Comparison of ENCODE assay signal across 10 cellular contexts in the genomic region with DNA sequence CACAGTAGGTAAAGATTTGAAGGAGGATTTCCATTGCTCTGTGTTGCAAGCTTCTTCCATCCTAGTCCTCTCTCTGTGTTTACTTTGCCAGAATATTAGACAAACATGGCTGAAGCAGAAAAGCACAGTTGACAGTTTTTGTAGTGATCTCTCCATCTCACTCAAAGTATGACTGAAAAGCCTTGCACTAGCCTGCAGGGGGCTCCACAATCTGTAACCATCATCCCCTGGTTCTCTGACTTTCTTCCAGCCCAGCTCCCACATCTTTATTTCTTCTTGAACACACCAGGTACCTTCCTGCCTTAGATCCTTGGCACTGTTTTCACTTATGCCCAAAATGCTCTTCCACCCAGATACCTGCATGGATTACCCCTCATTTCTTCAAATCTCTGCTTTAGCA. TPM values are rescaled to one million over a fixed set of nuclear protein-coding genes. Genes with fewer than 3 reads are reported as not detected.
A peak's percentile ranks its signal among the peaks of the same experiment; 100 is the strongest.
DNase-seq lines count a peak whose midpoint lies in the region; ATAC-seq, FAIRE-seq and TF ChIP-seq lines count a peak whose summit lies in the region.
"Had no signal": no experiment of that assay in that cellular context is flagged by ENCODE, and none has a peak within 500 bp of the region (broad histone marks: within the 10 kb centered on the region; RNA-seq: fewer than 3 reads in every experiment).

No MANE protein-coding gene starts in this region.

- no peak for TF ChIP-seq POLR2A in GM12878 (IDR thresholded peaks at IDR 0.05; ENCODE audit: low read depth, low read length)

- in situ Hi-C loops in GM12878 (cut with MboI), result loop anchor here (10.0 kb wide), 1 partner anchor 453 kb away; no protein-coding TSS in a partner anchor

- no peak for DNase-seq in GM12878 (ENCODE audit: low read depth, low spot score)
- DNase-seq in neural progenitor cell (ENCODE audit: low spot score), result peak; percentile 51
- DNase-seq in colonic mucosa, result no peak
- no peak for DNase-seq in NCI-H446 (lab: John Stamatoyannopoulos, UW)
- no peak for DNase-seq in NCI-H524 treated with DMSO at 0.1 percent for 48 hours (lab: John Stamatoyannopoulos, UW)
- DNase-seq in T-helper 17 cell, result no peak
- DNase-seq: NCI-H1694 had no signal

- TF ChIP-seq CTCF in GM12878 (IDR thresholded peaks at IDR 0.05 in 2 of 3, conservative IDR thresholded peaks at IDR 0.05 in 1 of 3; ENCODE audit: control insufficient read depth in 2 of 3, extremely low read depth in 1 of 3, insufficient read depth in 1 of 3, low read depth in 3 of 3, low read length in 3 of 3) (peak; percentile 34 to 43 (median 42); a peak in 5 of 6 replicates), neural progenitor cell (IDR thresholded peaks at IDR 0.05) (peak; percentile 62), colonic mucosa (IDR thresholded peaks at IDR 0.05) (no peak)

- H4K20me1 ChIP-seq in GM12878 (ENCODE audit: control insufficient read depth, insufficient read depth) (no peaks in the 10 kb centered on the region), neural progenitor cell (ENCODE audit: low read depth) (no peaks in the 10 kb centered on the region)

- H3K36me3 Mint-ChIP-seq in neural progenitor cell, result no peaks in the 10 kb centered on the region
- H3K36me3 Mint-ChIP-seq in T-helper 17 cell (ENCODE audit: low read depth), result no peaks in the 10 kb centered on the region
- H3K36me3 Mint-ChIP-seq: brain had no signal

- H3K4me1 ChIP-seq in GM12878 (ENCODE audit: control insufficient read depth, insufficient read depth, low read length), result no peaks in the 10 kb centered on the region
- H3K4me1 ChIP-seq in neural progenitor cell, result peaks cover 9% of the 10 kb centered on the region
- no peaks in the 10 kb centered on the region for H3K4me1 ChIP-seq in colonic mucosa

- BruUV-seq in GM12878 (replicated peaks; lab: Mats Ljungman, UMichigan), result no TSS peak

- H3K27ac Mint-ChIP-seq in neural progenitor cell (no peak overlapping the region), T-helper 17 cell (no peak overlapping the region)
- H3K27ac Mint-ChIP-seq: brain had no signal

- FAIRE-seq in GM12878 (lab: Jason Lieb, UNC), result no peak

- H3F3A ChIP-seq in neural progenitor cell (ENCODE audit: low read depth), result no peaks in the 10 kb centered on the region

- SMC1A ChIA-PET in GM12878 (lab: Charles Lee; ENCODE audit: uncharacterized antibody, unreplicated experiment), result interaction anchor here (1.0 to 2.9 kb wide), 5 partner anchors 8 to 449 kb away, joined by 3 to 15 read pairs (median 4); no protein-coding TSS in a partner anchor

- H3K4me3 Mint-ChIP-seq in neural progenitor cell, result no peak overlapping the region
- no peak overlapping the region for H3K4me3 Mint-ChIP-seq in T-helper 17 cell
- H3K4me3 Mint-ChIP-seq: brain had no signal

- H3K79me2 ChIP-seq in GM12878 (ENCODE audit: control insufficient read depth, insufficient read depth, low read length) (no peaks in the 10 kb centered on the region), neural progenitor cell (ENCODE audit: low read depth) (no peaks in the 10 kb centered on the region)

- H2AFZ ChIP-seq in GM12878 (ENCODE audit: control insufficient read depth, low read depth, low read length) (no peak overlapping the region), neural progenitor cell (replicated peaks) (no peak overlapping the region)

- H3K4me3 ChIP-seq in GM12878 (no peak overlapping the region), neural progenitor cell (no peak overlapping the region), colonic mucosa (no peak overlapping the region)

- H3K27me3 Mint-ChIP-seq in neural progenitor cell (ENCODE audit: insufficient read depth, low read depth), result no peaks in the 10 kb centered on the region
- peaks cover 7% of the 10 kb centered on the region for H3K27me3 Mint-ChIP-seq in T-helper 17 cell
- H3K27me3 Mint-ChIP-seq: brain had no signal

- H3K36me3 ChIP-seq in GM12878 (ENCODE audit: control insufficient read depth in 2 of 2, insufficient read depth in 2 of 2, low read length in 1 of 2) (no peaks in the 10 kb centered on the region), neural progenitor cell (no peaks in the 10 kb centered on the region), colonic mucosa (no peaks in the 10 kb centered on the region)

- H3K27ac ChIP-seq in GM12878 (ENCODE audit: control insufficient read depth, insufficient read depth) (no peak overlapping the region), neural progenitor cell (no peak overlapping the region), colonic mucosa (no peak overlapping the region)

- H3K9ac ChIP-seq in GM12878 (ENCODE audit: control insufficient read depth, insufficient read depth, low read length), result no peak overlapping the region
- H3K9ac ChIP-seq in neural progenitor cell, result no peak overlapping the region
- H3K9ac ChIP-seq in colonic mucosa (ENCODE audit: low read depth in 2 of 2, low read length in 2 of 2), result no peak overlapping the region

- POLR2A ChIA-PET in GM12878 (lab: Charles Lee), result no interaction called here

- TF ChIP-seq RAD21 in GM12878 (IDR thresholded peaks at IDR 0.05; ENCODE audit: insufficient read depth, low read depth, low read length), result peak; percentile 49

- CTCF ChIA-PET in GM12878 (lab: Yijun Ruan, JAX), result interaction anchor here (0.6 to 3.7 kb wide), 7 partner anchors 11 to 450 kb away, joined by 3 to 18 read pairs (median 4); no protein-coding TSS in a partner anchor

- RAD21 ChIA-PET in GM12878 (lab: Charles Lee; ENCODE audit: unreplicated experiment), result interaction anchor here (0.7 to 1.0 kb wide), 3 partner anchors 174 to 449 kb away, joined by 3 to 6 read pairs (median 3); no protein-coding TSS in a partner anchor

- intact Hi-C loops in GM12878 (cut with micrococcal nuclease; ENCODE audit: unreplicated experiment) (no loop called here), colonic mucosa (cut with DNase I) (no loop called here)

- ATAC-seq in GM18498 (IDR thresholded peaks at IDR 0.05; ENCODE audit: unreplicated experiment), result peak; percentile 52
- peak; percentile 62 for ATAC-seq in HG02759 (IDR thresholded peaks at IDR 0.05; ENCODE audit: unreplicated experiment)
- peak; percentile 72 for ATAC-seq in GM12878
- ATAC-seq in T-helper 17 cell, result no peak

- no peak overlapping the region for H3K4me2 ChIP-seq in GM12878 (ENCODE audit: control insufficient read depth, insufficient read depth)
- no peak overlapping the region for H3K4me2 ChIP-seq in neural progenitor cell

- H3K4me1 Mint-ChIP-seq in neural progenitor cell, result no peaks in the 10 kb centered on the region
- no peaks in the 10 kb centered on the region for H3K4me1 Mint-ChIP-seq in T-helper 17 cell
- H3K4me1 Mint-ChIP-seq: brain had no signal

- no peak for TF ChIP-seq EP300 in GM12878 (IDR thresholded peaks at IDR 0.05; ENCODE audit: borderline replicate concordance in 1 of 2, control insufficient read depth in 1 of 2, low read depth in 2 of 2, low read length in 2 of 2)

- H3K9me3 ChIP-seq in GM12878 (replicated peaks; ENCODE audit: control insufficient read depth, insufficient read depth, low read length) (no peaks in the 10 kb centered on the region), neural progenitor cell (ENCODE audit: low read depth) (no peaks in the 10 kb centered on the region), colonic mucosa (no peaks in the 10 kb centered on the region), T-helper 17 cell (ENCODE audit: control insufficient read depth, low read length, poor library complexity, severe bottlenecking) (no peaks in the 10 kb centered on the region)

- H3K27me3 ChIP-seq in GM12878 (replicated peaks in 1 of 2; ENCODE audit: control insufficient read depth in 2 of 2, insufficient read depth in 2 of 2, low read length in 1 of 2), result no peaks in the 10 kb centered on the region
- no peaks in the 10 kb centered on the region for H3K27me3 ChIP-seq in neural progenitor cell
- no peaks in the 10 kb centered on the region for H3K27me3 ChIP-seq in colonic mucosa

- no peaks in the 10 kb centered on the region for H3K9me3 Mint-ChIP-seq in neural progenitor cell

TF ChIP-seq in GM12878, 131 proteins besides CTCF, POLR2A, EP300 and RAD21 (continues in another document):
- TF ChIP-seq SMC3 (IDR thresholded peaks at IDR 0.05; ENCODE audit: borderline replicate concordance, low read length), result peak; percentile 44; the same call in 1 of the 2 replicates

RNA-seq across cellular contexts. Expression of a gene that starts 34.1 kb away (rescaled TPM):
- 4.0 and 5.4 TPM in 2 replicates for total RNA-seq in GM12878 (2013; cell fraction: nucleolus; rRNA removed)
- total RNA-seq in GM12878 (2014; rRNA removed) (0.06 and 0.11 TPM in 2 replicates), GM12878 (2014; rRNA removed; fragmentation: Illumina TruSeq; extraction: Trizol) (not detected in 2 replicates), GM12878 (2021) (0.11 and 0.38 TPM in 2 replicates), neural progenitor cell (ENCODE audit: low replicate concordance) (not detected in 2 replicates), colonic mucosa (1 to 10 TPM; 4.2 to 5.9 TPM), T-helper 17 cell (not detected)
- polyA plus RNA-seq in GM12878 (2011; ENCODE audit: low read depth), result not detected
- polyA plus RNA-seq in GM12878 (2011; rRNA removed) (0.35 and 0.63 TPM in 2 replicates), GM12878 (2014; fragmentation: Illumina TruSeq; extraction: Trizol) (0.24 and 2.9 TPM in 2 replicates), GM12878 (2014; fragmentation: Nextera tagmentation; extraction: Ambion mirVana) (under 1 TPM; 0.13 to 0.16 TPM), GM12878 (2014; rRNA removed) (0.33 TPM in 1 of 2 replicates, not detected in the other), GM12878 (2016; fragmentation: Nextera tagmentation; extraction: Ambion mirVana) (under 1 TPM; 0.13 to 0.56 TPM)
- 0.27 and 0.48 TPM in 2 replicates for polyA plus RNA-seq in GM12878 (2011; cell fraction: cytosol; rRNA removed)
- 0.54 and 0.88 TPM in 2 replicates for polyA plus RNA-seq in GM12878 (2011; cell fraction: nucleus; rRNA removed)
- not detected in 2 replicates for polyA plus RNA-seq in GM12878 (2012)
- 0.37 and 0.52 TPM in 2 replicates for polyA minus RNA-seq in GM12878 (2011; rRNA and poly(A)+ RNA removed)
- not detected in 2 replicates for polyA minus RNA-seq in GM12878 (2011; cell fraction: cytosol; rRNA and poly(A)+ RNA removed)
- 0.97 and 2.4 TPM in 2 replicates for polyA minus RNA-seq in GM12878 (2011; cell fraction: nucleus; rRNA and poly(A)+ RNA removed)
